ENCODE assay signal across 1 cellular context in the genomic region with DNA sequence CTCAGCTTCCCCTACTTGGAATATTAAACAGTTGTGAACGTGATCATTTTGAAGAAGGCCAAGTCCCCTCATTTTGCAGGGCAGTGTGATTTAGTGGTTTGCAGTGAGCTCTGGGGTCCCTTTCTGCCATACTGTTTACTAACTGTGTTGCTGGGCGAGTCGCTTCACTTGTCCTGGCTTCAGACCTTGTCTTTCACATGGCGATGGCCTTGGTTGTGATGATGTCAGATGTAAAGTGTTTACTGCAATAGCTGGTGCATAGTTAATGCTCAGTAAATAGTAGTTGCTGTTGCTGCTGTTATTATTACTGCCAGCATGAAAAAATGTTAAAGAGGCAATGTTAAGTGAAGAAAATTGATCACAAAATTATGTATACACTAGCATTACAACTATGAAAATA.
A peak's percentile ranks its signal among the peaks of the same experiment; 100 is the strongest.
TF ChIP-seq lines count a peak whose summit lies in the region.
"Not testable (repeated sequence)": the region's sequence is repeated elsewhere in the genome, so short reads cannot be mapped to it uniquely, and the experiment has no call there.

No MANE protein-coding gene starts in this region.

TF ChIP-seq in HepG2, 621 proteins besides CTCF, POLR2A, EP300 and RAD21 (continued from another document):
- TF ChIP-seq ZBTB40 (IDR thresholded peaks at IDR 0.05) (peak; percentile 4; the same call in 1 of the 2 replicates), ZBTB21 (CRISPR knock-in tag; IDR thresholded peaks at IDR 0.05) (peak; percentile 54; the same call in 1 of the 2 replicates), GATAD2A (CRISPR knock-in tag; IDR thresholded peaks at IDR 0.05) (peak; percentile 50), TBX3 (IDR thresholded peaks at IDR 0.05; ENCODE audit: borderline replicate concordance) (0 out of 2 replicates have a peak, but pooled peaks have one; percentile 25), FOXO1 (CRISPR knock-in tag; IDR thresholded peaks at IDR 0.05) (peak; percentile 66), MXI1 (IDR thresholded peaks at IDR 0.05; ENCODE audit: borderline replicate concordance, low read depth, low read length) (0 out of 3 replicates have a peak, but pooled peaks have one; percentile 13), RARA (CRISPR knock-in tag; IDR thresholded peaks at IDR 0.05) (peak; percentile 33; the same call in 1 of the 2 replicates), PAXIP1 (CRISPR knock-in tag; conservative IDR thresholded peaks at IDR 0.05) (0 out of 2 replicates have a peak, but pooled peaks have one; percentile 27), ZNF644 (CRISPR knock-in tag; IDR thresholded peaks at IDR 0.05; ENCODE audit: low read depth) (peak; percentile 68; the same call in 1 of the 2 replicates), FOXK2 (IDR thresholded peaks at IDR 0.05) (peak; percentile 57; the same call in 1 of the 2 replicates), CREM (IDR thresholded peaks at IDR 0.05) (peak; percentile 33; the same call in 1 of the 2 replicates), ATF7 (IDR thresholded peaks at IDR 0.05) (peak; percentile 41; the same call in 1 of the 2 replicates), FOXA3 (CRISPR knock-in tag; IDR thresholded peaks at IDR 0.05) (peak; percentile 70), SOX6 (CRISPR knock-in tag; IDR thresholded peaks at IDR 0.05) (peak; percentile 22; the same call in 1 of the 2 replicates), KLF6 (CRISPR knock-in tag; IDR thresholded peaks at IDR 0.05) (0 out of 2 replicates have a peak, but pooled peaks have one; percentile 15), FOXP1 (IDR thresholded peaks at IDR 0.05) (peak; percentile 91), FOXP1 (CRISPR knock-in tag; IDR thresholded peaks at IDR 0.05) (peak; percentile 96), CEBPG (CRISPR knock-in tag; IDR thresholded peaks at IDR 0.05) (peak; percentile 38; the same call in 1 of the 2 replicates), CREB1 (IDR thresholded peaks at IDR 0.05) (peak; percentile 69), ZBTB7B (CRISPR knock-in tag; IDR thresholded peaks at IDR 0.05) (0 out of 2 replicates have a peak, but pooled peaks have one; percentile 23), ZNF12 (CRISPR knock-in tag; IDR thresholded peaks at IDR 0.05) (peak; percentile 43; the same call in 1 of the 2 replicates), ZNF205 (CRISPR knock-in tag; IDR thresholded peaks at IDR 0.05) (peak; percentile 95), REPIN1 (CRISPR knock-in tag; IDR thresholded peaks at IDR 0.05; ENCODE audit: borderline replicate concordance, low read depth) (peak; percentile 34; the same call in 1 of the 2 replicates)
- not testable (repeated sequence) for TF ChIP-seq ZBTB40 (CRISPR knock-in tag; IDR thresholded peaks at IDR 0.05); CREM (CRISPR knock-in tag; IDR thresholded peaks at IDR 0.05); ATF7 (CRISPR knock-in tag; IDR thresholded peaks at IDR 0.05); SOX6 (IDR thresholded peaks at IDR 0.05); CREB1 (CRISPR knock-in tag; IDR thresholded peaks at IDR 0.05)
- TF ChIP-seq, protein P1, sequence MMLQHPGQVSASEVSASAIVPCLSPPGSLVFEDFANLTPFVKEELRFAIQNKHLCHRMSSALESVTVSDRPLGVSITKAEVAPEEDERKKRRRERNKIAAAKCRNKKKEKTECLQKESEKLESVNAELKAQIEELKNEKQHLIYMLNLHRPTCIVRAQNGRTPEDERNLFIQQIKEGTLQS (CRISPR knock-in tag; IDR thresholded peaks at IDR 0.05) = peak; percentile 82
- TF ChIP-seq, protein P2, sequence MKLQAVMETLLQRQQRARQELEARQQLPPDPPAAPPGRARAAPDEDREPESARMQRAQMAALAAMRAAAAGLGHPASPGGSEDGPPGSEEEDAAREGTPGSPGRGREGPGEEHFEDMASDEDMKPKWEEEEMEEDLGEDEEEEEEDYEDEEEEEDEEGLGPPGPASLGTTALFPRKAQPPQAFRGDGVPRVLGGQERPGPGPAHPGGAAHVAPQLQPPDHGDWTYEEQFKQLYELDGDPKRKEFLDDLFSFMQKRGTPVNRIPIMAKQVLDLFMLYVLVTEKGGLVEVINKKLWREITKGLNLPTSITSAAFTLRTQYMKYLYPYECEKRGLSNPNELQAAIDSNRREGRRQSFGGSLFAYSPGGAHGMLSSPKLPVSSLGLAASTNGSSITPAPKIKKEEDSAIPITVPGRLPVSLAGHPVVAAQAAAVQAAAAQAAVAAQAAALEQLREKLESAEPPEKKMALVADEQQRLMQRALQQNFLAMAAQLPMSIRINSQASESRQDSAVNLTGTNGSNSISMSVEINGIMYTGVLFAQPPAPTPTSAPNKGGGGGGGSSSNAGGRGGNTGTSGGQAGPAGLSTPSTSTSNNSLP (IDR thresholded peaks at IDR 0.05; ENCODE audit: low read depth, low read length) = peak; percentile 45; the same call in 1 of the 2 replicates
